Comparison of ENCODE assay signal across 11 cellular contexts in genomic region chr4:163161536-163162205, GRCh38. TPM values are rescaled to one million over a fixed set of nuclear protein-coding genes. Genes with fewer than 3 reads are reported as not detected.
DNase-seq lines count a peak whose midpoint lies in the region; ATAC-seq and TF ChIP-seq lines count a peak whose summit lies in the region.
"Had no signal": no experiment of that assay in that cellular context is flagged by ENCODE, and none has a peak within 500 bp of the region (broad histone marks: within the 10 kb centered on the region; RNA-seq: fewer than 3 reads in every experiment).

No MANE protein-coding gene starts in this region.

- no TSS peak for BruUV-seq in MCF 10A (replicated peaks; lab: Mats Ljungman, UMichigan)

- no peak overlapping the region for H3K27ac ChIP-seq in breast epithelium

- H3K9me3 ChIP-seq in breast epithelium, result no peaks in the 10 kb centered on the region

- no peaks in the 10 kb centered on the region for H3K36me3 ChIP-seq in breast epithelium

- no peak overlapping the region for H3K4me3 ChIP-seq in breast epithelium

- H3K27ac Mint-ChIP-seq in MCF 10A (ENCODE audit: low read depth, unreplicated experiment), result peak overlapping the region; percentile 69
- H3K27ac Mint-ChIP-seq in activated naive CD4-positive, alpha-beta T cell treated with anti-CD3 and anti-CD28 coated beads, Interleukin-2, amount 50 U/mL, for 72 hours, result peak overlapping the region; percentile 21 to 46

- H3K9me3 Mint-ChIP-seq in MCF 10A (ENCODE audit: unreplicated experiment), result no peaks in the 10 kb centered on the region
- H3K9me3 Mint-ChIP-seq in activated naive CD4-positive, alpha-beta T cell treated with anti-CD3 and anti-CD28 coated beads, Interleukin-2, amount 50 U/mL, for 72 hours, result no peaks in the 10 kb centered on the region

- peaks cover 45% of the 10 kb centered on the region for H3K4me1 Mint-ChIP-seq in MCF 10A (ENCODE audit: insufficient read depth, unreplicated experiment)

- peak; percentile 10 to 28 for ATAC-seq in activated naive CD4-positive, alpha-beta T cell treated with anti-CD3 and anti-CD28 coated beads, Interleukin-2, amount 50 U/mL, for 72 hours
- ATAC-seq in HG03280 (IDR thresholded peaks at IDR 0.05; ENCODE audit: unreplicated experiment) (no peak), HG03565 (IDR thresholded peaks at IDR 0.05; ENCODE audit: unreplicated experiment) (no peak)
- ATAC-seq: Right ventricle myocardium inferior had no signal

- H3K4me1 ChIP-seq in breast epithelium, result peaks cover 0 to 9% of the 10 kb centered on the region in 2 donors

- H3K36me3 Mint-ChIP-seq in MCF 10A (ENCODE audit: insufficient read depth, unreplicated experiment), result peaks cover 56% of the 10 kb centered on the region
- H3K36me3 Mint-ChIP-seq in activated naive CD4-positive, alpha-beta T cell treated with anti-CD3 and anti-CD28 coated beads, Interleukin-2, amount 50 U/mL, for 72 hours, result peaks cover 24 to 33% of the 10 kb centered on the region in 2 donors

- peak overlapping the region; percentile 10 for H3K4me3 Mint-ChIP-seq in MCF 10A (ENCODE audit: unreplicated experiment)

- no peaks in the 10 kb centered on the region for H3K27me3 ChIP-seq in breast epithelium

- POLR2A ChIA-PET in MCF 10A (lab: Yijun Ruan, JAX), result interaction anchor here (1.4 to 1.8 kb wide), 2 partner anchors 27 to 332 kb away, joined by 4 to 5 read pairs; partner anchors contain the start of gene TMA16

- CTCF ChIA-PET in MCF 10A (lab: Yijun Ruan, JAX), result interaction anchor here (0.7 to 1.2 kb wide), 3 partner anchors 114 to 171 kb away, joined by 3 to 4 read pairs (median 4); partner anchors contain the start of gene NPY1R

- DNase-seq in MCF 10A (ENCODE audit: unreplicated experiment) (peak; percentile 51), breast epithelium (ENCODE audit: low spot score in 2 of 2) (no peak), islet precursor cell (peak; percentile 71), stromal cell of bone marrow (ENCODE audit: low read depth) (peak; percentile 61), SKM-1 treated with dmso at 0.1 percent for 144 hours (lab: John Stamatoyannopoulos, UW; ENCODE audit: unreplicated experiment) (no peak)
- DNase-seq in activated naive CD4-positive, alpha-beta T cell treated with anti-CD3 and anti-CD28 coated beads, Interleukin-2, amount 50 U/mL, for 72 hours (ENCODE audit: low spot score in 2 of 2), result no peak
- DNase-seq: NCI-H2171 treated with DMSO at 0.1 percent for 48 hours, retina had no signal

- TF ChIP-seq CTCF in MCF 10A (IDR thresholded peaks at IDR 0.05; ENCODE audit: unreplicated experiment) (no peak), breast epithelium (IDR thresholded peaks at IDR 0.05) (no peak)

- H3K27me3 Mint-ChIP-seq in MCF 10A (ENCODE audit: insufficient read depth, unreplicated experiment), result no peaks in the 10 kb centered on the region

- intact Hi-C loops in MCF 10A (cut with micrococcal nuclease), result loop anchor here (10.0 kb wide), 3 partner anchors 333 to 667 kb away; partner anchors contain the start of gene TMA16
- intact Hi-C loops in breast epithelium (cut with DNase I; ENCODE audit: low total_unique reads), result no loop called here

- TF ChIP-seq POLR2A in breast epithelium (IDR thresholded peaks at IDR 0.05), result no peak

RNA-seq across cellular contexts. Expression of gene NAF1, which starts 5.0 kb away (rescaled TPM):
- 27.5 and 36.5 TPM in 2 replicates for total RNA-seq in MCF 10A (2022)
- 10 to 100 TPM; 21.1 to 51.5 (median 23.6) TPM for total RNA-seq in breast epithelium
- 10 to 100 TPM; 16.1 to 21.8 TPM for total RNA-seq in activated naive CD4-positive, alpha-beta T cell treated with anti-CD3 and anti-CD28 coated beads, Interleukin-2, amount 50 U/mL, for 72 hours

Comparison
In these comparisons a context has a peak if more than half of its experiments do, and no peak if none do; other contexts are left out.
1. DNase-seq: peak in MCF 10A (single experiment), islet precursor cell (single experiment) and stromal cell of bone marrow (single experiment); none in breast epithelium (0 of 2), activated naive CD4-positive, alpha-beta T cell treated with anti-CD3 and anti-CD28 coated beads, Interleukin-2, amount 50 U/mL, for 72 hours (0 of 2) and SKM-1 treated with dmso at 0.1 percent for 144 hours (single experiment).
2. ATAC-seq: peak in activated naive CD4-positive, alpha-beta T cell treated with anti-CD3 and anti-CD28 coated beads, Interleukin-2, amount 50 U/mL, for 72 hours (2 of 2); none in HG03280 (single experiment) and HG03565 (single experiment).